In the genomic region with DNA sequence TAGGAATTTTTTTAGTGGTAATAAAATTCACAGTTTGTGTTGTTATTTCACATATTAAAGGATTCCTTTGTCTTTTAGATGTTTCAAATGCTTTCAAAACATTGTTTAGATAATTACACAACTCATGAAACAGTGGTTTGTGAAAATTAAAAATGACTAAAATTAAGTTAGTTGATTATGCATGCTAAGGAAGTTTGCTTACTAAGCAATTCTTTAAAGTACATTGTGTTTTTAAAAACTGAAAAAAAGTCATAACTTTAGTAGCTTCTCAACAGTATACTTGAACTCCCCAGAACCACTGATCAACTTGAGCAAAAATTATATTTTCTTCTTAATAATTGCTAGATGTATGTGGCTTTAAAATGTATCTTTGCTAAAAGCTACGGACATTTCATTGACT, we compare ENCODE assay signal across 2 cellular contexts.
TF ChIP-seq lines count a peak whose summit lies in the region.

No MANE protein-coding gene starts in this region.

TF ChIP-seq in A549, 52 proteins besides CTCF, POLR2A, EP300 and RAD21 (continued from another document):
- no peak for TF ChIP-seq PHF8 (IDR thresholded peaks at IDR 0.05; ENCODE audit: borderline replicate concordance, low read depth)
- TF ChIP-seq, protein P1, sequence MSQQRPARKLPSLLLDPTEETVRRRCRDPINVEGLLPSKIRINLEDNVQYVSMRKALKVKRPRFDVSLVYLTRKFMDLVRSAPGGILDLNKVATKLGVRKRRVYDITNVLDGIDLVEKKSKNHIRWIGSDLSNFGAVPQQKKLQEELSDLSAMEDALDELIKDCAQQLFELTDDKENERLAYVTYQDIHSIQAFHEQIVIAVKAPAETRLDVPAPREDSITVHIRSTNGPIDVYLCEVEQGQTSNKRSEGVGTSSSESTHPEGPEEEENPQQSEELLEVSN (IDR thresholded peaks at IDR 0.05; ENCODE audit: borderline replicate concordance, low read depth) = no peak

TF ChIP-seq in GM23338, 12 proteins besides CTCF, POLR2A, EP300 and RAD21 (continued from another document):
- TF ChIP-seq ZNF331 (CRISPR knock-in tag; IDR thresholded peaks at IDR 0.05; ENCODE audit: low read depth) = no peak
- TF ChIP-seq, protein P2, sequence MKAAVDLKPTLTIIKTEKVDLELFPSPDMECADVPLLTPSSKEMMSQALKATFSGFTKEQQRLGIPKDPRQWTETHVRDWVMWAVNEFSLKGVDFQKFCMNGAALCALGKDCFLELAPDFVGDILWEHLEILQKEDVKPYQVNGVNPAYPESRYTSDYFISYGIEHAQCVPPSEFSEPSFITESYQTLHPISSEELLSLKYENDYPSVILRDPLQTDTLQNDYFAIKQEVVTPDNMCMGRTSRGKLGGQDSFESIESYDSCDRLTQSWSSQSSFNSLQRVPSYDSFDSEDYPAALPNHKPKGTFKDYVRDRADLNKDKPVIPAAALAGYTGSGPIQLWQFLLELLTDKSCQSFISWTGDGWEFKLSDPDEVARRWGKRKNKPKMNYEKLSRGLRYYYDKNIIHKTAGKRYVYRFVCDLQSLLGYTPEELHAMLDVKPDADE (IDR thresholded peaks at IDR 0.05) = no peak
- TF ChIP-seq STAT1 (IDR thresholded peaks at IDR 0.05; ENCODE audit: unreplicated experiment) = no peak
- TF ChIP-seq NANOG (IDR thresholded peaks at IDR 0.05; ENCODE audit: borderline replicate concordance) = no peak
